26 cellular contexts compared by ENCODE assay signal in genomic region chr4:148152868-148153630, GRCh38.
DNase-seq lines count a peak whose midpoint lies in the region; ATAC-seq and TF ChIP-seq lines count a peak whose summit lies in the region.
"Had no signal": no experiment of that assay in that cellular context is flagged by ENCODE, and none has a peak within 500 bp of the region (broad histone marks: within the 10 kb centered on the region; RNA-seq: fewer than 3 reads in every experiment).

No MANE protein-coding gene starts in this region.

- H3K9me2 ChIP-seq in GM23338 (ENCODE audit: insufficient read depth), result peaks cover 4% of the 10 kb centered on the region; the same call in 1 of the 2 replicates

- intact Hi-C loops in aorta (cut with DNase I), result no loop called here

- H3K36me3 ChIP-seq in GM23338 (ENCODE audit: insufficient read depth), result no peaks in the 10 kb centered on the region
- no peaks in the 10 kb centered on the region for H3K36me3 ChIP-seq in SJCRH30
- peaks cover 1 to 4% of the 10 kb centered on the region in 2 donors for H3K36me3 ChIP-seq in aorta (ENCODE audit: control insufficient read depth in 1 of 2, insufficient read depth in 2 of 2, low read length in 1 of 2)
- H3K36me3 ChIP-seq: colonic mucosa had no signal

- H3K4me2 ChIP-seq in GM23338, result no peak overlapping the region

- DNase-seq in AG10803 (ENCODE audit: low read depth), result peak; percentile 8
- DNase-seq in GM23338 (ENCODE audit: low spot score), result no peak
- peak; percentile 10 to 46 for DNase-seq in SJCRH30
- DNase-seq in fibroblast of villous mesenchyme (ENCODE audit: low read depth), result peak; percentile 12
- no peak for DNase-seq in activated effector memory CD4-positive, alpha-beta T cell treated with anti-CD3 and anti-CD28 coated beads, Interleukin-2, amount 50 U/mL, for 16 hours
- no peak for DNase-seq in activated CD4-positive, alpha-beta T cell treated with anti-CD3 and anti-CD28 coated beads for 1 hour
- no peak for DNase-seq in aorta
- DNase-seq: activated CD4-positive, alpha-beta memory T cell treated with anti-CD3 and anti-CD28 coated beads, Interleukin-2, amount 10 ng/mL, durations not matched to agents 7 days and 5 days; activated naive CD4-positive, alpha-beta T cell treated with anti-CD3 and anti-CD28 coated beads, Interleukin-2, amount 50 U/mL, for 16 hours; activated T-cell treated with anti-CD3 and anti-CD28 coated beads, Interleukin-2, amount 50 U/mL, for 24 hours; colonic mucosa; EL; gastrocnemius medialis; GOT3; kidney; NCI-H2081; NCI-H510A treated with DMSO at 0.1 percent for 48 hours; SHP77; stimulated activated CD4-positive, alpha-beta T cell treated with anti-CD3 and anti-CD28 coated beads, Interleukin-2, amount 100 ng/mL, for 24 hours; stimulated activated naive CD8-positive, alpha-beta T cell treated with anti-CD3 and anti-CD28 coated beads, Interleukin-15, Interleukin-2, amounts not matched to agents 100 U/mL and 50 U/mL, for 24 hours; transverse colon had no signal

- H3F3A ChIP-seq in GM23338 (replicated peaks; ENCODE audit: low read depth), result no peaks in the 10 kb centered on the region

- TF ChIP-seq CTCF in AG10803 (conservative IDR thresholded peaks at IDR 0.05; ENCODE audit: low read length) (peak; percentile 25), GM23338 (conservative IDR thresholded peaks at IDR 0.05; ENCODE audit: low read depth in 2 of 2) (peak in 1 of 2 experiments; percentile 34; a peak in 2 of 4 replicates), fibroblast of villous mesenchyme (IDR thresholded peaks at IDR 0.05; ENCODE audit: insufficient read depth, low read depth, low read length) (peak; percentile 13)

- H3K27me3 Mint-ChIP-seq in GM23338 (ENCODE audit: insufficient read depth, low read depth, poor library complexity), result no peaks in the 10 kb centered on the region
- H3K27me3 Mint-ChIP-seq: activated CD4-positive, alpha-beta memory T cell treated with anti-CD3 and anti-CD28 coated beads, Interleukin-2, amount 10 ng/mL, durations not matched to agents 7 days and 5 days; activated T-cell treated with anti-CD3 and anti-CD28 coated beads, Interleukin-2, amount 50 U/mL, for 24 hours; memory B cell had no signal

- ATAC-seq in GM23338, result no peak
- no peak for ATAC-seq in HG03565 (IDR thresholded peaks at IDR 0.05; ENCODE audit: unreplicated experiment)
- no peak for ATAC-seq in aorta (ENCODE audit: low FRiP score)
- ATAC-seq: gastrocnemius medialis; natural killer cell treated with Interleukin-12 subunit alpha and Interleukin-12 subunit beta and Interleukin-15 and Interleukin-18, amount 100 ng/mL, for 72 hours; stimulated activated naive CD8-positive, alpha-beta T cell treated with anti-CD3 and anti-CD28 coated beads, Interleukin-15, Interleukin-2, amounts not matched to agents 100 U/mL and 50 U/mL, for 24 hours had no signal

- H3K4me3 ChIP-seq in AG10803 (ENCODE audit: low read length) (no peak overlapping the region), GM23338 (no peak overlapping the region), SJCRH30 (no peak overlapping the region), fibroblast of villous mesenchyme (ENCODE audit: low read depth, low read length) (no peak overlapping the region), aorta (ENCODE audit: low read length in 2 of 2) (no peak overlapping the region)
- H3K4me3 ChIP-seq: colonic mucosa, gastrocnemius medialis, transverse colon had no signal

- H3K4me3 Mint-ChIP-seq in GM23338, result no peak overlapping the region
- H3K4me3 Mint-ChIP-seq: activated CD4-positive, alpha-beta memory T cell treated with anti-CD3 and anti-CD28 coated beads, Interleukin-2, amount 10 ng/mL, durations not matched to agents 7 days and 5 days; activated T-cell treated with anti-CD3 and anti-CD28 coated beads, Interleukin-2, amount 50 U/mL, for 24 hours; memory B cell; natural killer cell treated with Interleukin-12 subunit alpha and Interleukin-12 subunit beta and Interleukin-15 and Interleukin-18, amount 100 ng/mL, for 72 hours; T-helper 1 cell treated with Interleukin-12 subunit alpha and Interleukin-12 subunit beta and Interleukin-4 antibody, amounts not matched to agents 30 μg/mL and 1 μg/mL, for 36 hours had no signal

- H3K9me3 ChIP-seq in SJCRH30 (replicated peaks) (no peaks in the 10 kb centered on the region; the same call in 1 of the 2 replicates), aorta (ENCODE audit: control insufficient read depth, low read length) (no peaks in the 10 kb centered on the region)
- H3K9me3 ChIP-seq: colonic mucosa, gastrocnemius medialis, transverse colon had no signal

- no peaks in the 10 kb centered on the region; the same call in 1 of the 3 replicates for H3K9me3 Mint-ChIP-seq in GM23338
- H3K9me3 Mint-ChIP-seq: activated CD4-positive, alpha-beta memory T cell treated with anti-CD3 and anti-CD28 coated beads, Interleukin-2, amount 10 ng/mL, durations not matched to agents 7 days and 5 days; natural killer cell treated with Interleukin-12 subunit alpha and Interleukin-12 subunit beta and Interleukin-15 and Interleukin-18, amount 100 ng/mL, for 72 hours; T-helper 1 cell treated with Interleukin-12 subunit alpha and Interleukin-12 subunit beta and Interleukin-4 antibody, amounts not matched to agents 30 μg/mL and 1 μg/mL, for 36 hours had no signal

- no peaks in the 10 kb centered on the region for H4K20me1 ChIP-seq in GM23338 (replicated peaks; ENCODE audit: insufficient read depth)

- peak overlapping the region; percentile 50; the same call in 1 of the 2 replicates for H3K27ac Mint-ChIP-seq in GM23338
- H3K27ac Mint-ChIP-seq: activated CD4-positive, alpha-beta memory T cell treated with anti-CD3 and anti-CD28 coated beads, Interleukin-2, amount 10 ng/mL, durations not matched to agents 7 days and 5 days; activated T-cell treated with anti-CD3 and anti-CD28 coated beads, Interleukin-2, amount 50 U/mL, for 24 hours; memory B cell; natural killer cell treated with Interleukin-12 subunit alpha and Interleukin-12 subunit beta and Interleukin-15 and Interleukin-18, amount 100 ng/mL, for 72 hours; T-helper 1 cell treated with Interleukin-12 subunit alpha and Interleukin-12 subunit beta and Interleukin-4 antibody, amounts not matched to agents 30 μg/mL and 1 μg/mL, for 36 hours had no signal

- peaks cover 4% of the 10 kb centered on the region; the same call in 1 of the 3 replicates for H3K4me1 Mint-ChIP-seq in GM23338
- H3K4me1 Mint-ChIP-seq: activated CD4-positive, alpha-beta memory T cell treated with anti-CD3 and anti-CD28 coated beads, Interleukin-2, amount 10 ng/mL, durations not matched to agents 7 days and 5 days; memory B cell had no signal

- no peaks in the 10 kb centered on the region for H3K79me2 ChIP-seq in GM23338 (replicated peaks; ENCODE audit: insufficient read depth)

- H3K27me3 ChIP-seq in GM23338 (ENCODE audit: insufficient read depth) (no peaks in the 10 kb centered on the region), SJCRH30 (no peaks in the 10 kb centered on the region), aorta (ENCODE audit: control insufficient read depth in 1 of 2, insufficient read depth in 2 of 2, low read length in 1 of 2) (no peaks in the 10 kb centered on the region)
- H3K27me3 ChIP-seq: colonic mucosa, gastrocnemius medialis, transverse colon had no signal

- no peaks in the 10 kb centered on the region for H3K36me3 Mint-ChIP-seq in GM23338 (ENCODE audit: low read depth)
- H3K36me3 Mint-ChIP-seq: natural killer cell treated with Interleukin-12 subunit alpha and Interleukin-12 subunit beta and Interleukin-15 and Interleukin-18, amount 100 ng/mL, for 72 hours had no signal

- no peak overlapping the region for H2AFZ ChIP-seq in GM23338

- H3K4me1 ChIP-seq in GM23338 (ENCODE audit: insufficient read depth), result no peaks in the 10 kb centered on the region; the same call in none of the 2 replicates
- 0 out of 2 replicates have a peak, but pooled peaks cover 5% of the 10 kb centered on the region for H3K4me1 ChIP-seq in SJCRH30
- H3K4me1 ChIP-seq in aorta (ENCODE audit: control insufficient read depth in 1 of 2, insufficient read depth in 2 of 2, low read length in 2 of 2), result no peaks in the 10 kb centered on the region
- H3K4me1 ChIP-seq: colonic mucosa, gastrocnemius medialis had no signal

- no peak overlapping the region for H3K27ac ChIP-seq in GM23338 (ENCODE audit: low read depth)
- no peak overlapping the region for H3K27ac ChIP-seq in SJCRH30
- H3K27ac ChIP-seq in aorta (ENCODE audit: low read depth in 1 of 2, low read length in 2 of 2), result no peak overlapping the region
- H3K27ac ChIP-seq: colonic mucosa, gastrocnemius medialis, VCaP had no signal

- WGBS in aorta, 2 donors, result 96 to 97% methylated on average over 4 of the region's 4 CpGs

TF ChIP-seq in GM23338, 12 proteins besides CTCF, POLR2A, EP300 and RAD21 (continues in another document):
- TF ChIP-seq ETS1 (IDR thresholded peaks at IDR 0.05), result no peak
- TF ChIP-seq EZH2phosphoT487 (IDR thresholded peaks at IDR 0.05; ENCODE audit: unreplicated experiment), result no peak

Comparison
In these comparisons a context has a peak if more than half of its experiments do, and no peak if none do; other contexts are left out.
1. DNase-seq: peak in AG10803 (single experiment), SJCRH30 (2 of 2) and fibroblast of villous mesenchyme (single experiment); none in GM23338 (single experiment), activated effector memory CD4-positive, alpha-beta T cell treated with anti-CD3 and anti-CD28 coated beads, Interleukin-2, amount 50 U/mL, for 16 hours (single experiment), activated CD4-positive, alpha-beta T cell treated with anti-CD3 and anti-CD28 coated beads for 1 hour (single experiment) and aorta (0 of 2).